In the genomic region with DNA sequence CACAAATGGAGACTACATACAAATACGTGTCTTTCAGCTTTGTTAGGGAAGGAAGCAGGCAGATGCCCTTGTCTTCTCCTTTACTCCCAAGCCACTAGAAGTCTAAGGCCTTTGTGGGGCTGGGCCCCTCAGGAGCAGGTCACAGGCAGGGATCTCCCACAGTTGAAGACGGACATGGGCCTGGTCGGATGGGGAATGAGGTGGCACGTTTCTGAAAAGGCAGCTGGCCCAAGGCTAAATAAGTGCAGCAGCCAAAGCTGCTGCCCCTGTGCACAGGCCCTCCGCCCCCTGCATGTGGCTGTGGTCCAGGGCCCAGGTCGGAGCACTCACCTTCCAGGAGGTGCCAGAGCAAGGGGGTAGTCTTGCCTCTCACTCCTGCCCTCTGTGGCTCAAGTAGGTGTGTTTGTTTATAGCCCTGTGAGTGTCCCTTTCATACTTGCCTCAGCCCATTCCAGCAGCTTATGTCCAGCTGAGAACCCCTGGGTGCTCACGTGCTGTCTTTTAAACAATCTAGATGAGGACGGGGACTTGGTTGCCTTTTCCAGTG, we compare ENCODE assay signal across 1 cellular context.
TF ChIP-seq lines count a peak whose summit lies in the region.

No MANE protein-coding gene starts in this region.

TF ChIP-seq in GM23338, 12 proteins besides CTCF, POLR2A, EP300 and RAD21:
- TF ChIP-seq, protein P1, sequence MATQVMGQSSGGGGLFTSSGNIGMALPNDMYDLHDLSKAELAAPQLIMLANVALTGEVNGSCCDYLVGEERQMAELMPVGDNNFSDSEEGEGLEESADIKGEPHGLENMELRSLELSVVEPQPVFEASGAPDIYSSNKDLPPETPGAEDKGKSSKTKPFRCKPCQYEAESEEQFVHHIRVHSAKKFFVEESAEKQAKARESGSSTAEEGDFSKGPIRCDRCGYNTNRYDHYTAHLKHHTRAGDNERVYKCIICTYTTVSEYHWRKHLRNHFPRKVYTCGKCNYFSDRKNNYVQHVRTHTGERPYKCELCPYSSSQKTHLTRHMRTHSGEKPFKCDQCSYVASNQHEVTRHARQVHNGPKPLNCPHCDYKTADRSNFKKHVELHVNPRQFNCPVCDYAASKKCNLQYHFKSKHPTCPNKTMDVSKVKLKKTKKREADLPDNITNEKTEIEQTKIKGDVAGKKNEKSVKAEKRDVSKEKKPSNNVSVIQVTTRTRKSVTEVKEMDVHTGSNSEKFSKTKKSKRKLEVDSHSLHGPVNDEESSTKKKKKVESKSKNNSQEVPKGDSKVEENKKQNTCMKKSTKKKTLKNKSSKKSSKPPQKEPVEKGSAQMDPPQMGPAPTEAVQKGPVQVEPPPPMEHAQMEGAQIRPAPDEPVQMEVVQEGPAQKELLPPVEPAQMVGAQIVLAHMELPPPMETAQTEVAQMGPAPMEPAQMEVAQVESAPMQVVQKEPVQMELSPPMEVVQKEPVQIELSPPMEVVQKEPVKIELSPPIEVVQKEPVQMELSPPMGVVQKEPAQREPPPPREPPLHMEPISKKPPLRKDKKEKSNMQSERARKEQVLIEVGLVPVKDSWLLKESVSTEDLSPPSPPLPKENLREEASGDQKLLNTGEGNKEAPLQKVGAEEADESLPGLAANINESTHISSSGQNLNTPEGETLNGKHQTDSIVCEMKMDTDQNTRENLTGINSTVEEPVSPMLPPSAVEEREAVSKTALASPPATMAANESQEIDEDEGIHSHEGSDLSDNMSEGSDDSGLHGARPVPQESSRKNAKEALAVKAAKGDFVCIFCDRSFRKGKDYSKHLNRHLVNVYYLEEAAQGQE (IDR thresholded peaks at IDR 0.05; ENCODE audit: unreplicated experiment) = no peak
- 0 out of 2 replicates have a peak, but pooled peaks have one; percentile 14 for TF ChIP-seq POLR2AphosphoS5 (IDR thresholded peaks at IDR 0.05; ENCODE audit: low read depth)
TF ChIP-seq in GM23338: peak in this region for 1.
